ENCODE assay signal across 10 cellular contexts in the genomic region with DNA sequence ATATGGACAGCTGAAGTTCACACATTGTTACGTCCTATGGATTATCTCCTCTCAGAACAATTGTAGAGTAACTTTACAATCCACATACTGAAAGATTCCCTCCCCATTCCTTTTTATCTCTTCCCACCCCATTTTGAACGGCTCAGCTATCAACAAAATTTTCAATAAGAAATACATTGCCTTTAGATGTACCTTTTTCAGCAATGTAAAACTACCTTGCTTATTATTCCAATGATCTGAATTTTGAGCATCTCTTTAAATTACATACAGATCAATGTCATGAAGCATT.
DNase-seq lines count a peak whose midpoint lies in the region; ATAC-seq and TF ChIP-seq lines count a peak whose summit lies in the region.
"Had no signal": no experiment of that assay in that cellular context is flagged by ENCODE, and none has a peak within 500 bp of the region (broad histone marks: within the 10 kb centered on the region; RNA-seq: fewer than 3 reads in every experiment).

No MANE protein-coding gene starts in this region.

- DNase-seq in CD14-positive monocyte (ENCODE audit: low spot score) (no peak), OCI-LY7 (ENCODE audit: low spot score) (no peak), chondrocyte (ENCODE audit: low spot score) (no peak), smooth muscle cell (lab: John Stamatoyannopoulos, UW; ENCODE audit: unreplicated experiment) (no peak), posterior vena cava (ENCODE audit: low spot score) (no peak), EL (no peak)

- H3K4me3 ChIP-seq in OCI-LY7 (ENCODE audit: low read depth, low read length, poor library complexity, severe bottlenecking): no peak overlapping the region
- H3K4me3 ChIP-seq in smooth muscle cell: no peak overlapping the region
- H3K4me3 ChIP-seq: GM23248, HAP-1 had no signal

- no peaks in the 10 kb centered on the region for H3K36me3 ChIP-seq in OCI-LY7 (ENCODE audit: insufficient read depth, low read length)
- H3K36me3 ChIP-seq in smooth muscle cell (ENCODE audit: low read depth): no peaks in the 10 kb centered on the region
- H3K36me3 ChIP-seq: HAP-1 had no signal

- no peak overlapping the region for H3K9ac ChIP-seq in smooth muscle cell (ENCODE audit: low read depth)
- H3K9ac ChIP-seq: GM23248 had no signal

- H3K9me2 ChIP-seq in OCI-LY7 (ENCODE audit: insufficient read depth, low read length): no peaks in the 10 kb centered on the region

- no peaks in the 10 kb centered on the region for H3K9me3 Mint-ChIP-seq in CD14-positive monocyte
- H3K9me3 Mint-ChIP-seq in chondrocyte (ENCODE audit: low read depth): peaks cover 16% of the 10 kb centered on the region
- H3K9me3 Mint-ChIP-seq: IgD-negative memory B cell had no signal

- H3K4me1 Mint-ChIP-seq in CD14-positive monocyte (peaks cover 11% of the 10 kb centered on the region), chondrocyte (ENCODE audit: low read depth) (peaks cover 85% of the 10 kb centered on the region)

- no TSS peak for BruUV-seq in OCI-LY7 (replicated peaks; lab: Mats Ljungman, UMichigan)

- H3K36me3 Mint-ChIP-seq in CD14-positive monocyte (no peaks in the 10 kb centered on the region), chondrocyte (ENCODE audit: low read depth) (peaks cover 2% of the 10 kb centered on the region)

- H3K4me3 Mint-ChIP-seq in CD14-positive monocyte (no peak overlapping the region), chondrocyte (ENCODE audit: unreplicated experiment) (no peak overlapping the region)

- peaks cover 34% of the 10 kb centered on the region for H3F3A ChIP-seq in smooth muscle cell (ENCODE audit: low read depth)

- no peak overlapping the region for H3K27ac Mint-ChIP-seq in CD14-positive monocyte
- H3K27ac Mint-ChIP-seq in chondrocyte (ENCODE audit: unreplicated experiment): no peak overlapping the region
- H3K27ac Mint-ChIP-seq: IgD-negative memory B cell had no signal

- H3K4me2 ChIP-seq in OCI-LY7 (ENCODE audit: low read length) (no peak overlapping the region), smooth muscle cell (no peak overlapping the region)

- H4K20me1 ChIP-seq in OCI-LY7 (ENCODE audit: insufficient read depth, low read length): no peaks in the 10 kb centered on the region
- no peaks in the 10 kb centered on the region for H4K20me1 ChIP-seq in smooth muscle cell (ENCODE audit: low read depth)

- WGBS in smooth muscle cell (ENCODE audit: low lambda C conversion rate): 51% methylated on average over 2 of the region's 2 CpGs

- TF ChIP-seq CTCF in CD14-positive monocyte (IDR thresholded peaks at IDR 0.05) (peak; percentile 53), OCI-LY7 (conservative IDR thresholded peaks at IDR 0.05; ENCODE audit: low read length) (0 out of 2 replicates have a peak, but pooled peaks have one; percentile 29), chondrocyte (IDR thresholded peaks at IDR 0.05) (peak; percentile 41), smooth muscle cell (IDR thresholded peaks at IDR 0.05; ENCODE audit: borderline replicate concordance, insufficient read depth, poor library complexity, severe bottlenecking) (no peak)

- intact Hi-C loops in CD14-positive monocyte (cut with micrococcal nuclease): loop anchor here in 1 of 2 donors (2.0 kb wide), 1 partner anchor 851 kb away; no protein-coding TSS in a partner anchor
- intact Hi-C loops in OCI-LY7 (cut with micrococcal nuclease; ENCODE audit: unreplicated experiment): loop anchor here (1.0 to 10.0 kb wide), 5 partner anchors 116 to 850 kb away; no protein-coding TSS in a partner anchor
- intact Hi-C loops in posterior vena cava (cut with DNase I): loop anchor here (5.0 to 10.0 kb wide), 2 partner anchors 846 to 849 kb away; partner anchors contain the start of gene KIF26B (in 1 of the 2)

- H3K27me3 Mint-ChIP-seq in CD14-positive monocyte (ENCODE audit: low read depth in 3 of 3) (peaks cover 4 to 5% (median 4%) of the 10 kb centered on the region in 3 donors), chondrocyte (ENCODE audit: low read depth) (no peaks in the 10 kb centered on the region)
- H3K27me3 Mint-ChIP-seq: IgD-negative memory B cell had no signal

- H3K79me2 ChIP-seq in OCI-LY7 (ENCODE audit: insufficient read depth, low read depth, low read length) (no peaks in the 10 kb centered on the region), smooth muscle cell (ENCODE audit: low read depth) (peaks cover 12% of the 10 kb centered on the region)

- POLR2A ChIA-PET in OCI-LY7 (lab: Charles Lee): no interaction called here

- CTCF ChIA-PET in OCI-LY7 (lab: Charles Lee; ENCODE audit: unreplicated experiment): interaction anchor here (0.6 to 1.0 kb wide), 2 partner anchors 49 to 115 kb away, joined by 3 to 4 read pairs; no protein-coding TSS in a partner anchor

- no peak for ATAC-seq in GM21390 (IDR thresholded peaks at IDR 0.05; ENCODE audit: unreplicated experiment)

- H3K4me1 ChIP-seq in OCI-LY7 (ENCODE audit: insufficient read depth, low read length, poor library complexity, severe bottlenecking): no peaks in the 10 kb centered on the region
- peaks cover 5% of the 10 kb centered on the region for H3K4me1 ChIP-seq in smooth muscle cell (ENCODE audit: low read depth)
- H3K4me1 ChIP-seq: HAP-1 had no signal

- H3K27ac ChIP-seq in OCI-LY7 (ENCODE audit: low read depth, low read length, poor library complexity, severe bottlenecking) (no peak overlapping the region), smooth muscle cell (ENCODE audit: low read depth) (peak overlapping the region; percentile 77)
- H3K27ac ChIP-seq: GM23248 had no signal

- no peaks in the 10 kb centered on the region for H3K27me3 ChIP-seq in smooth muscle cell (ENCODE audit: low read depth)

- H2AFZ ChIP-seq in OCI-LY7 (ENCODE audit: low read length) (no peak overlapping the region), smooth muscle cell (ENCODE audit: low read depth) (no peak overlapping the region)
- H2AFZ ChIP-seq: GM23248 had no signal

- H3K9me3 ChIP-seq in OCI-LY7 (ENCODE audit: low read length): no peaks in the 10 kb centered on the region
- H3K9me3 ChIP-seq in smooth muscle cell (replicated peaks; ENCODE audit: low read depth): no peaks in the 10 kb centered on the region
- H3K9me3 ChIP-seq: HAP-1 had no signal
